ENCODE assay signal across 7 cellular contexts in the genomic region with DNA sequence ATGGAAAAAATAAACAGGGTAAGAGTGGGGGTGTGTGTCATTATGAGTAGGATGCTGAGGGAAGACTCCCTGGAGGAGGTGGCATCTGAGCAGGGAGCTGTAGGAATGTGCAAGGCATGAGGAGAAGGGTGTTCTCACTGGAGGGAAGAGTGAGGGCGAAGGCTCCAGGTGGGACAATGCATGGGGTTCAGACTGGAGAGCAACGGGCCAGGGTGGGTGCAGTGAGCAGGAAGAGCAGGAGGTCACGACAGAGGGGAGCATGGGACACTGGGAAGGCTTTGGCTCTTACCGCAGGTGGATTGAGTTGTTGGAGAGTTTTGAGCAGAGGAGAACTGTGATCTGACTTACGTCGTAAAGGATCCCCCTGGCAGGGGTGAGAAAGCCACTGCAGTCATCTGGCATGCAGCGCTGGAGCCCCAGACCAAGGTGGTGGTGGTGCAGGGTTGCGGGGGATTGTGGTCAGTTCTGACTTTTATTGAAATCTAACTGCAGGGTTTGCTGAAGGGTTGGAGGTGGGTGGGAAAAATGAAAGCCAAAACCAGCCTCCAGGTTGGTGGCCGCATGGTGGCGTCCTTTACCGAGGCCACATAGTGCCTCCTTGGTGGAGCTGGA. TPM values are rescaled to one million over a fixed set of nuclear protein-coding genes. Genes with fewer than 3 reads are reported as not detected.
"Had no signal": no experiment of that assay in that cellular context is flagged by ENCODE, and none has a peak within 500 bp of the region (broad histone marks: within the 10 kb centered on the region; RNA-seq: fewer than 3 reads in every experiment).

No MANE protein-coding gene starts in this region.

RNA-seq across cellular contexts. Expression of gene GSTT2B, which starts 8.1 kb away (rescaled TPM):
- total RNA-seq: OCI-LY7 had no signal

RNA-seq across cellular contexts. Expression of gene DDTL, which starts 13.8 kb away (rescaled TPM):
- polyA plus RNA-seq: HepG2 had no signal

RNA-seq across cellular contexts. Expression of gene GSTT2, which starts 27.0 kb away (rescaled TPM):
- total RNA-seq: HepG2, OCI-LY7, PC-3 had no signal
- polyA plus RNA-seq: HepG2 had no signal

RNA-seq across cellular contexts. Expression of gene GSTT4, which starts 52.4 kb away (rescaled TPM):
- total RNA-seq: HT1080, IMR-90, M059J, OCI-LY7, PC-3, SJCRH30 had no signal
- polyA plus RNA-seq: IMR-90 had no signal
